ENCODE assay signal across 8 cellular contexts in the genomic region with DNA sequence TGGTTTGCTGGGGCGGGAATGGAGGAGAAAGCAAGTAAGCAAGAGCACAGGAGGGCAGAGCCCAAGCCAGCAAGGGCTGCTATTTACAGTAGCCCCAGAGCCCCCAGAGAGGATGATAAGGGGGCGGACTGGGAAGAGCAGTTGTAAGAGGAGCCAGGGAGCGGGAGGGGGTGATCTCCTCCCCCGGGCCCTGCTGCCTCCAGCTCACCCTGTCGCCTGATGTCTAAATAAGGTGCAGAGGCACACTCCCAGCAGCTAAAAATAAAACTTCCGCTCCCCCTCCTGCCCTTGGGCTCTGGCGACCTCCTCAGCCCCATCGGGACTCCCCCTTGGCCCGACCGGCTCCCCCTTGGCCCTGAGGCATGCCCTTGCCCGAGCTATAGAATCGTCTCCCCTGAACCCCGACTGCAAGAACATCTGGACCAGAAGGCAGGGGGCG. TPM values are rescaled to one million over a fixed set of nuclear protein-coding genes. Genes with fewer than 3 reads are reported as not detected.
A peak's percentile ranks its signal among the peaks of the same experiment; 100 is the strongest.
DNase-seq lines count a peak whose midpoint lies in the region; ATAC-seq and TF ChIP-seq lines count a peak whose summit lies in the region.
"Had no signal": no experiment of that assay in that cellular context is flagged by ENCODE, and none has a peak within 500 bp of the region (broad histone marks: within the 10 kb centered on the region; RNA-seq: fewer than 3 reads in every experiment).

No MANE protein-coding gene starts in this region.

- ATAC-seq in HG03135 (IDR thresholded peaks at IDR 0.05; ENCODE audit: unreplicated experiment): peak; percentile 27
- no peak for ATAC-seq in HG03457 (IDR thresholded peaks at IDR 0.05; ENCODE audit: unreplicated experiment)

- 3 to 8% methylated on average over 14 of the region's 14 CpGs for WGBS in testis, 2 donors
- 37 to 50% methylated on average over 14 of the region's 14 CpGs for WGBS in tibial nerve, 2 donors

- no peak overlapping the region for H3K27ac Mint-ChIP-seq in activated naive CD4-positive, alpha-beta T cell treated with anti-CD3 and anti-CD28 coated beads for 36 hours
- H3K27ac Mint-ChIP-seq: endodermal cell had no signal

- H3K4me1 ChIP-seq in testis: peaks cover 35% of the 10 kb centered on the region
- peaks cover 0 to 20% (median 7%) of the 10 kb centered on the region in 4 donors for H3K4me1 ChIP-seq in tibial nerve

- TF ChIP-seq POLR2A in testis (IDR thresholded peaks at IDR 0.05) (no peak), tibial nerve (IDR thresholded peaks at IDR 0.05) (no peak)

- no peak overlapping the region for H3K4me3 Mint-ChIP-seq in activated naive CD4-positive, alpha-beta T cell treated with anti-CD3 and anti-CD28 coated beads for 36 hours
- H3K4me3 Mint-ChIP-seq: endodermal cell had no signal

- H3K27ac ChIP-seq in testis: peak overlapping the region; percentile 1 to 56
- H3K27ac ChIP-seq in tibial nerve: peak overlapping the region in 1 of 4 donors; percentile 7

- no peaks in the 10 kb centered on the region for H3K27me3 Mint-ChIP-seq in activated naive CD4-positive, alpha-beta T cell treated with anti-CD3 and anti-CD28 coated beads for 36 hours (ENCODE audit: low read depth)

- H3K36me3 ChIP-seq in testis (ENCODE audit: low read depth, missing control alignments): no peaks in the 10 kb centered on the region
- no peaks in the 10 kb centered on the region for H3K36me3 ChIP-seq in tibial nerve

- peak overlapping the region in 1 of 2 donors; percentile 18 for H3K4me3 ChIP-seq in testis
- H3K4me3 ChIP-seq in tibial nerve: peak overlapping the region in 1 of 4 donors; percentile 7

- H3K9me3 Mint-ChIP-seq in activated naive CD4-positive, alpha-beta T cell treated with anti-CD3 and anti-CD28 coated beads for 36 hours: no peaks in the 10 kb centered on the region

- H3K4me1 Mint-ChIP-seq in activated naive CD4-positive, alpha-beta T cell treated with anti-CD3 and anti-CD28 coated beads for 36 hours (ENCODE audit: low read depth): peaks cover 15% of the 10 kb centered on the region

- no peak for TF ChIP-seq EP300 in tibial nerve (IDR thresholded peaks at IDR 0.05)

- intact Hi-C loops in testis (cut with DNase I; ENCODE audit: low total_unique reads): no loop called here
- intact Hi-C loops in activated naive CD4-positive, alpha-beta T cell treated with anti-CD3 and anti-CD28 coated beads for 36 hours (cut with micrococcal nuclease): no loop called here

- H3K9me3 ChIP-seq in testis (no peaks in the 10 kb centered on the region), tibial nerve (no peaks in the 10 kb centered on the region)

- DNase-seq in GM19238 (ENCODE audit: insufficient read length, low spot score): peak; percentile 55
- peak; percentile 47 for DNase-seq in germinal center (ENCODE audit: low spot score)
- peak; percentile 71 for DNase-seq in testis
- DNase-seq in tibial nerve (ENCODE audit: low spot score in 2 of 2): no peak
- DNase-seq in activated naive CD4-positive, alpha-beta T cell treated with anti-CD3 and anti-CD28 coated beads for 36 hours: no peak
- DNase-seq: endodermal cell had no signal

- H3K27me3 ChIP-seq in testis (no peaks in the 10 kb centered on the region), tibial nerve (peaks cover 0 to 4% of the 10 kb centered on the region in 2 donors)

- H3K36me3 Mint-ChIP-seq in activated naive CD4-positive, alpha-beta T cell treated with anti-CD3 and anti-CD28 coated beads for 36 hours (ENCODE audit: low read depth): no peaks in the 10 kb centered on the region

- CTCF ChIA-PET in activated naive CD4-positive, alpha-beta T cell treated with anti-CD3 and anti-CD28 coated beads for 36 hours (lab: Charles Lee): interaction anchor here (0.6 to 6.5 kb wide), 16 partner anchors 9 to 191 kb away, joined by 3 to 39 read pairs (median 5); partner anchors contain the start of gene GM2A

- TF ChIP-seq CTCF in testis (IDR thresholded peaks at IDR 0.05): no peak
- no peak for TF ChIP-seq CTCF in tibial nerve (IDR thresholded peaks at IDR 0.05)

RNA-seq across cellular contexts. Expression of gene CCDC69, which starts 14.4 kb away (rescaled TPM):
- total RNA-seq in testis (10 to 100 TPM; 37.6 to 65.3 TPM), tibial nerve (100 to 1,000 TPM in 3 of 4 donors, 10 to 100 TPM in 1; 95.6 to 201 (median 112) TPM)
- 40.8 TPM for polyA plus RNA-seq in testis (ENCODE audit: insufficient read depth, low read depth, low replicate concordance)
- total RNA-seq in activated naive CD4-positive, alpha-beta T cell treated with anti-CD3 and anti-CD28 coated beads for 36 hours: 10 to 100 TPM; 15.5 to 18.5 TPM

RNA-seq across cellular contexts. Expression of gene GM2A, which starts 14.7 kb away (rescaled TPM):
- total RNA-seq in testis (10 to 100 TPM; 38.0 to 54.4 TPM), tibial nerve (10 to 100 TPM; 30.3 to 37.5 (median 33.7) TPM)
- polyA plus RNA-seq in testis (ENCODE audit: insufficient read depth, low read depth, low replicate concordance): 29.8 TPM
- total RNA-seq in activated naive CD4-positive, alpha-beta T cell treated with anti-CD3 and anti-CD28 coated beads for 36 hours: 10 to 100 TPM; 21.1 to 21.8 TPM

Comparison
In these comparisons a context has a peak if more than half of its experiments do, and no peak if none do; other contexts are left out.
1. DNase-seq: peak in GM19238 (single experiment), germinal center (single experiment) and testis (single experiment); none in tibial nerve (0 of 2) and activated naive CD4-positive, alpha-beta T cell treated with anti-CD3 and anti-CD28 coated beads for 36 hours (single experiment).